In the genomic region with DNA sequence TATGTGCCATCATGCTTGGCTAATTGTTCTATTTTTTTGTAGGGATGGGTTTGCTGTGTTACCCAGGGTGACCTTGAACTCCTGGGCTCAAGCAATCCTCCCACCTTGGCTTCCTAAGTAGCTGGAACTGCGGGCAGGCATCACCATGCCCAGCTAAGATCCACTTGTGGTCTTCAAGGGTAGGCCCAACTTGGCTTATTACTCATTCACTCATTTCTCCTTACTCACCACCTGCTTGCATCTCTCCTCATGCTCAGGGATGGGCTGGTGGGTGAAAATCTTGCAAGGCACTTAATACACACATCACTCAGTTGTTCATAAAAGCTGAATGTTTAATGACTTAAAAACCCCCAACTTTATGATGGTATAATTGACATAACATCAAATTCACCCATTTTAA, we compare ENCODE assay signal across 18 cellular contexts.
DNase-seq lines count a peak whose midpoint lies in the region; ATAC-seq, FAIRE-seq and TF ChIP-seq lines count a peak whose summit lies in the region.
"Had no signal": no experiment of that assay in that cellular context is flagged by ENCODE, and none has a peak within 500 bp of the region (broad histone marks: within the 10 kb centered on the region; RNA-seq: fewer than 3 reads in every experiment).

No MANE protein-coding gene starts in this region.

- no peak overlapping the region for H2BK5ac ChIP-seq in mesendoderm (ENCODE audit: low read length)

- H3K4me2 ChIP-seq in astrocyte (ENCODE audit: low read length) (no peak overlapping the region), mesendoderm (ENCODE audit: low read length) (no peak overlapping the region)

- H3K56ac ChIP-seq in mesendoderm (ENCODE audit: low read length), result no peak overlapping the region

- H4K20me1 ChIP-seq in astrocyte (ENCODE audit: insufficient read depth, low read length), result no peaks in the 10 kb centered on the region

- H3K36me3 ChIP-seq in astrocyte (ENCODE audit: insufficient read depth, low read length) (no peaks in the 10 kb centered on the region), mesendoderm (ENCODE audit: control insufficient read depth, insufficient read depth, low read length) (no peaks in the 10 kb centered on the region), gastrocnemius medialis (no peaks in the 10 kb centered on the region)

- no peak overlapping the region for H3K18ac ChIP-seq in mesendoderm (ENCODE audit: low read length)

- H3K4me3 Mint-ChIP-seq in astrocyte (ENCODE audit: unreplicated experiment), result no peak overlapping the region
- H3K4me3 Mint-ChIP-seq: H9 had no signal

- peaks cover 5% of the 10 kb centered on the region for H3K36me3 Mint-ChIP-seq in astrocyte (ENCODE audit: low read depth, unreplicated experiment)

- H3K27ac ChIP-seq in astrocyte (ENCODE audit: low read depth, low read length) (no peak overlapping the region), mesendoderm (ENCODE audit: low read depth, low read length) (no peak overlapping the region), gastrocnemius medialis (no peak overlapping the region)
- H3K27ac ChIP-seq: C4-2B had no signal

- no CpG with 5 or more reads among the region's 1 CpG for WGBS in mesendoderm (ENCODE audit: extremely low coverage, insufficient coverage, low lambda C conversion rate)

- H2BK120ac ChIP-seq in mesendoderm (ENCODE audit: low read depth, low read length), result no peak overlapping the region

- peak; percentile 36 for DNase-seq in LHCN-M2 (ENCODE audit: low read depth)
- no peak for DNase-seq in astrocyte (ENCODE audit: low read depth)
- no peak for DNase-seq in mesendoderm
- no peak for DNase-seq in urothelium cell line (ENCODE audit: low spot score)
- no peak for DNase-seq in gastrocnemius medialis
- DNase-seq: DND-41, H9, IMR-90, Karpas-422, NCI-H1417, NCI-H1930, NCI-H2171, NCI-H748 treated with DMSO at 0.1 percent for 48 hours had no signal

- no peak overlapping the region for H3K9ac ChIP-seq in astrocyte (ENCODE audit: low read length)
- H3K9ac ChIP-seq in mesendoderm (ENCODE audit: low read length), result no peak overlapping the region

- no peak for FAIRE-seq in astrocyte (lab: Jason Lieb, UNC)
- FAIRE-seq in urothelium cell line (lab: Jason Lieb, UNC), result peak; percentile 13
- FAIRE-seq: G401.6, GM12878 had no signal

- in situ Hi-C loops in gastrocnemius medialis (cut with MboI; ENCODE audit: low sequenced_read_pairs in 4 of 4), result no loop called here

- H3K9me3 ChIP-seq in astrocyte (ENCODE audit: insufficient read depth, low read depth, low read length), result no peaks in the 10 kb centered on the region
- H3K9me3 ChIP-seq in gastrocnemius medialis, result no peaks in the 10 kb centered on the region

- H2AFZ ChIP-seq in astrocyte (ENCODE audit: low read depth, low read length), result no peak overlapping the region

- peaks cover 2% of the 10 kb centered on the region for H3K79me1 ChIP-seq in mesendoderm (ENCODE audit: low read length)

- H3K79me2 ChIP-seq in astrocyte (ENCODE audit: insufficient read depth, low read length), result no peaks in the 10 kb centered on the region
- peaks cover 2% of the 10 kb centered on the region for H3K79me2 ChIP-seq in mesendoderm (ENCODE audit: control insufficient read depth, insufficient read depth, low read length)

- H2AK5ac ChIP-seq in mesendoderm (ENCODE audit: low read length), result no peak overlapping the region

- H2BK15ac ChIP-seq in mesendoderm (replicated peaks; ENCODE audit: low read depth), result peak overlapping the region; percentile 1

- H4K5ac ChIP-seq in mesendoderm (ENCODE audit: low read length), result no peak overlapping the region

- H3K4ac ChIP-seq in mesendoderm (ENCODE audit: low read depth, low read length), result peak overlapping the region; percentile 65

- H3K4me1 ChIP-seq in astrocyte (ENCODE audit: insufficient read depth, low read length) (no peaks in the 10 kb centered on the region), mesendoderm (ENCODE audit: control insufficient read depth, low read depth, low read length) (peaks cover 5% of the 10 kb centered on the region), gastrocnemius medialis (no peaks in the 10 kb centered on the region)

- no peaks in the 10 kb centered on the region for H3K27me3 Mint-ChIP-seq in astrocyte (ENCODE audit: low read depth, unreplicated experiment)

- TF ChIP-seq CTCF in astrocyte (IDR thresholded peaks at IDR 0.05; ENCODE audit: insufficient read depth, low read depth, low read length) (no peak), gastrocnemius medialis (IDR thresholded peaks at IDR 0.05 in 4 of 5, conservative IDR thresholded peaks at IDR 0.05 in 1 of 5) (no peak)

- H3K23ac ChIP-seq in mesendoderm (ENCODE audit: low read length), result no peak overlapping the region

- peaks cover 10% of the 10 kb centered on the region for H3K9me3 Mint-ChIP-seq in astrocyte (ENCODE audit: unreplicated experiment)

- H3K27me3 ChIP-seq in astrocyte (ENCODE audit: insufficient read depth, low read length) (no peaks in the 10 kb centered on the region), mesendoderm (ENCODE audit: insufficient read depth, low read length, poor library complexity) (no peaks in the 10 kb centered on the region), gastrocnemius medialis (no peaks in the 10 kb centered on the region)

- H3K4me1 Mint-ChIP-seq in astrocyte (ENCODE audit: low read depth, unreplicated experiment), result peaks cover 33% of the 10 kb centered on the region

- H3K4me3 ChIP-seq in astrocyte (ENCODE audit: insufficient read depth, low read depth, low read length) (no peak overlapping the region), mesendoderm (ENCODE audit: low read length) (no peak overlapping the region), gastrocnemius medialis (no peak overlapping the region)
- H3K4me3 ChIP-seq: GM12878 had no signal

- H3K27ac Mint-ChIP-seq in astrocyte (ENCODE audit: unreplicated experiment), result peak overlapping the region; percentile 28

- no peak for ATAC-seq in gastrocnemius medialis
- ATAC-seq in GM18858 (IDR thresholded peaks at IDR 0.05; ENCODE audit: unreplicated experiment), result no peak
- ATAC-seq in HG03460 (IDR thresholded peaks at IDR 0.05; ENCODE audit: unreplicated experiment), result no peak
- ATAC-seq: GM12878 had no signal

- no peak for TF ChIP-seq POLR2A in gastrocnemius medialis (IDR thresholded peaks at IDR 0.05)

- intact Hi-C loops in gastrocnemius medialis (cut with DNase I; ENCODE audit: low total_unique reads), result no loop called here

- H4K8ac ChIP-seq in mesendoderm (ENCODE audit: low read depth, low read length), result no peak overlapping the region
